Comparison of ENCODE assay signal across 9 cellular contexts in the genomic region with DNA sequence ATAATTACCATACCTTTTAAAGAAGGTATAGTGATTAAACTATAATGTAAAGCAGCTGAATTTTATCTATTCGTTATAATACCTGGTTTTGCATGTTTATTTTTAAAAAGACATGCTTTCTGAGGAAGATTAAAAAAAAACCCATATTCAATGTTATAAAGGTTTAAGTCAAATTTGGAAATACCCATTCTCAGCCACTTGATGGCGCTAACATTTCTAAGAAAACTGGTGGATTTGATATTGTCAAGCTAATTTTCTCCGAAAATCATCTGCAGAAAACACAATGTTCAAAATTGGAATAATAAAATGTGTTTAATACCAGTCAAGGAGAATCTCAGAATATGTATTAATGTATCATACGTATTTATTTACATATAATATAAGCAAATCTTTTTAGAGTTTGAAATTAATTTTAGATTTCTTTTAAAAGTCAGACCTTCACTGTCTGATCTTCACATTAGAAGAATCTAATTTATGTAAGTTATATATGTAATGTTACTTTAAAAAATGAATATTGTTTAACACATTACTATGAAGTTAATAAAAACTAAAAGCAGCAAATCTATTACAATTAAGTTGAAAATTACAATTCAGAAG. TPM values are rescaled to one million over a fixed set of nuclear protein-coding genes. Genes with fewer than 3 reads are reported as not detected.
A peak's percentile ranks its signal among the peaks of the same experiment; 100 is the strongest.
DNase-seq lines count a peak whose midpoint lies in the region; ATAC-seq, FAIRE-seq and TF ChIP-seq lines count a peak whose summit lies in the region.
"Had no signal": no experiment of that assay in that cellular context is flagged by ENCODE, and none has a peak within 500 bp of the region (broad histone marks: within the 10 kb centered on the region; RNA-seq: fewer than 3 reads in every experiment).

No MANE protein-coding gene starts in this region.

- H3K4me3 ChIP-seq in fibroblast of pulmonary artery (replicated peaks; ENCODE audit: low read depth, low read length): no peak overlapping the region
- H3K4me3 ChIP-seq: skin epidermis had no signal

- ATAC-seq in HG03521 (IDR thresholded peaks at IDR 0.05; ENCODE audit: unreplicated experiment): no peak

- no peak for FAIRE-seq in HTR-8/SVneo (lab: Jason Lieb, UNC)

- TF ChIP-seq CTCF in fibroblast of pulmonary artery (IDR thresholded peaks at IDR 0.05; ENCODE audit: low read length, missing control alignments): peak; percentile 66

- DNase-seq in EH (ENCODE audit: low read depth) (peak; percentile 44), HTR-8/SVneo (ENCODE audit: insufficient read length, low spot score) (peak; percentile 2), SK-N-DZ (ENCODE audit: low spot score) (peak; percentile 46), fibroblast of pulmonary artery (ENCODE audit: low read depth) (peak; percentile 77), retina (peak; percentile 2), epidermal melanocyte (ENCODE audit: insufficient read length, low spot score) (no peak), HPDE6-E6E7 (ENCODE audit: extremely low spot score) (no peak)

RNA-seq across cellular contexts. Expression of a gene that starts 35.0 kb away (rescaled TPM):
- polyA plus RNA-seq in SK-N-DZ (2014; cell fraction: cytosol; rRNA removed): 20.6 and 27.7 TPM in 2 replicates
- 31.2 and 37.2 TPM in 2 replicates for polyA plus RNA-seq in SK-N-DZ (2014; cell fraction: nucleus; rRNA removed)

Comparison
In these comparisons a context has a peak if more than half of its experiments do, and no peak if none do; other contexts are left out.
1. DNase-seq: peak in EH (single experiment), HTR-8/SVneo (single experiment), SK-N-DZ (single experiment), fibroblast of pulmonary artery (single experiment) and retina (single experiment); none in epidermal melanocyte (single experiment) and HPDE6-E6E7 (single experiment).